In genomic region chr2:237122214-237122666, GRCh38 we compare ENCODE assay signal across 8 cellular contexts. TPM values are rescaled to one million over a fixed set of nuclear protein-coding genes. Genes with fewer than 3 reads are reported as not detected.
DNase-seq lines count a peak whose midpoint lies in the region; ATAC-seq and TF ChIP-seq lines count a peak whose summit lies in the region.

No MANE protein-coding gene starts in this region.

- H3K27me3 Mint-ChIP-seq in T-helper 17 cell (no peaks in the 10 kb centered on the region), brain (peaks cover 3% of the 10 kb centered on the region)

- peak; percentile 2 to 69 for DNase-seq in NCI-H526 (lab: John Stamatoyannopoulos, UW)
- no peak for DNase-seq in NCI-H526 treated with DMSO at 0.1 percent for 48 hours (lab: John Stamatoyannopoulos, UW)
- DNase-seq in T-helper 17 cell = peak in 1 of 3 donors; percentile 15
- peak; percentile 72 for DNase-seq in kidney tubule cell (ENCODE audit: low spot score)
- DNase-seq in stimulated activated CD8-positive, alpha-beta memory T cell treated with anti-CD3 and anti-CD28 coated beads, Interleukin-15, amount 100 ng/mL, for 24 hours (ENCODE audit: low read depth) = peak; percentile 12
- DNase-seq in NCI-H2227 (lab: John Stamatoyannopoulos, UW; ENCODE audit: unreplicated experiment) = no peak

- peak; percentile 48; the same call in 1 of the 2 replicates for TF ChIP-seq CTCF in LNCAP (IDR thresholded peaks at IDR 0.05)
- peak; percentile 27 to 64 for TF ChIP-seq CTCF in brain (conservative IDR thresholded peaks at IDR 0.05)

- H3K4me1 Mint-ChIP-seq in T-helper 17 cell (no peaks in the 10 kb centered on the region), brain (peaks cover 15% of the 10 kb centered on the region)

- H3K36me3 Mint-ChIP-seq in T-helper 17 cell (ENCODE audit: low read depth) (peaks cover 3% of the 10 kb centered on the region), brain (no peaks in the 10 kb centered on the region)

- ATAC-seq in T-helper 17 cell = peak; percentile 76

- H3K4me3 Mint-ChIP-seq in T-helper 17 cell = no peak overlapping the region
- H3K4me3 Mint-ChIP-seq in brain = no peak overlapping the region

- H3K27ac Mint-ChIP-seq in T-helper 17 cell = no peak overlapping the region
- peak overlapping the region in 3 of 5 experiments; percentile 72 to 86 (median 85) for H3K27ac Mint-ChIP-seq in brain

- H3K9me3 ChIP-seq in T-helper 17 cell (ENCODE audit: control insufficient read depth, low read length, poor library complexity, severe bottlenecking) = no peaks in the 10 kb centered on the region

- peaks cover 0 to 3% (median 0%) of the 10 kb centered on the region in 5 experiments for H3K9me3 Mint-ChIP-seq in brain

RNA-seq across cellular contexts. Expression of gene COPS8, which starts 36.6 kb away (rescaled TPM):
- total RNA-seq in T-helper 17 cell = 10 to 100 TPM; 46.0 to 49.4 TPM
- 94.9 TPM for polyA plus RNA-seq in brain (ENCODE audit: insufficient read depth, low read depth, low replicate concordance)

Comparison
In these comparisons a context has a peak if more than half of its experiments do, and no peak if none do; other contexts are left out.
1. DNase-seq: peak in NCI-H526 (2 of 2), kidney tubule cell (single experiment) and stimulated activated CD8-positive, alpha-beta memory T cell treated with anti-CD3 and anti-CD28 coated beads, Interleukin-15, amount 100 ng/mL, for 24 hours (single experiment); none in NCI-H526 treated with DMSO at 0.1 percent for 48 hours (single experiment) and NCI-H2227 (single experiment).